In genomic region chr4:40316782-40317635, GRCh38 we compare ENCODE assay signal across 8 cellular contexts. TPM values are rescaled to one million over a fixed set of nuclear protein-coding genes. Genes with fewer than 3 reads are reported as not detected.
DNase-seq lines count a peak whose midpoint lies in the region; ATAC-seq and TF ChIP-seq lines count a peak whose summit lies in the region.

No MANE protein-coding gene starts in this region.

- peak overlapping the region; percentile 33 for H3K4me3 ChIP-seq in lower lobe of right lung

- H3K36me3 ChIP-seq in lower lobe of right lung = no peaks in the 10 kb centered on the region

- peak overlapping the region; percentile 83 for H3K27ac ChIP-seq in lower lobe of right lung

- no peaks in the 10 kb centered on the region for H3K27me3 ChIP-seq in lower lobe of right lung (ENCODE audit: low read depth)

- peaks cover 12% of the 10 kb centered on the region for H3K4me1 ChIP-seq in lower lobe of right lung

- no peaks in the 10 kb centered on the region for H3K9me3 ChIP-seq in lower lobe of right lung

- ATAC-seq in GM18499 (IDR thresholded peaks at IDR 0.05; ENCODE audit: insufficient read depth, unreplicated experiment) (peak; percentile 42), HG03108 (IDR thresholded peaks at IDR 0.05; ENCODE audit: unreplicated experiment) (peak; percentile 44), lower lobe of right lung (peak; percentile 86 to 90), HG03457 (IDR thresholded peaks at IDR 0.05; ENCODE audit: unreplicated experiment) (no peak)

- intact Hi-C loops in lower lobe of right lung (cut with DNase I) = no loop called here

- DNase-seq in T-helper 9 cell = peak; percentile 28
- peak; percentile 87 for DNase-seq in dedifferentiated amniotic fluid mesenchymal stem cell (ENCODE audit: extremely low spot score)
- DNase-seq in lower lobe of right lung = no peak
- DNase-seq in stimulated activated CD8-positive, alpha-beta memory T cell treated with anti-CD3 and anti-CD28 coated beads, Interleukin-15, amount 100 ng/mL, for 48 hours (ENCODE audit: low read depth in 2 of 2) = peak; percentile 36 to 39
- no peak for DNase-seq in 8988T

- peak; percentile 77 for TF ChIP-seq CTCF in lower lobe of right lung (IDR thresholded peaks at IDR 0.05)

RNA-seq across cellular contexts. Expression of gene CHRNA9, which starts 18.1 kb away (rescaled TPM):
- not detected for total RNA-seq in lower lobe of right lung

Comparison
In these comparisons a context has a peak if more than half of its experiments do, and no peak if none do; other contexts are left out.
1. DNase-seq: peak in T-helper 9 cell (single experiment), dedifferentiated amniotic fluid mesenchymal stem cell (single experiment) and stimulated activated CD8-positive, alpha-beta memory T cell treated with anti-CD3 and anti-CD28 coated beads, Interleukin-15, amount 100 ng/mL, for 48 hours (2 of 2); none in lower lobe of right lung (single experiment) and 8988T (single experiment).